In genomic region chr10:125121003-125121402, GRCh38 we compare ENCODE assay signal across 21 cellular contexts. TPM values are rescaled to one million over a fixed set of nuclear protein-coding genes. Genes with fewer than 3 reads are reported as not detected.
DNase-seq lines count a peak whose midpoint lies in the region; ATAC-seq, FAIRE-seq and TF ChIP-seq lines count a peak whose summit lies in the region.
"Had no signal": no experiment of that assay in that cellular context is flagged by ENCODE, and none has a peak within 500 bp of the region (broad histone marks: within the 10 kb centered on the region; RNA-seq: fewer than 3 reads in every experiment).

No MANE protein-coding gene starts in this region.

- no peak overlapping the region for H3K4me2 ChIP-seq in H1 (ENCODE audit: insufficient read depth in 1 of 2, low read depth in 2 of 2, low read length in 2 of 2)

- no peak overlapping the region for H3K23ac ChIP-seq in H1 (ENCODE audit: insufficient read length)

- peak overlapping the region; percentile 64; the same call in 1 of the 2 replicates for H4K8ac ChIP-seq in H1 (ENCODE audit: extremely low read depth, insufficient read depth, low read length)

- no peak overlapping the region for H2BK12ac ChIP-seq in H1 (ENCODE audit: low read depth, low read length)

- no peaks in the 10 kb centered on the region for H3K27me3 Mint-ChIP-seq in natural killer cell (ENCODE audit: low read depth in 2 of 2)
- H3K27me3 Mint-ChIP-seq in natural killer cell treated with Interleukin-12 subunit alpha and Interleukin-12 subunit beta and Interleukin-15 and Interleukin-18, amount 100 ng/mL, for 72 hours = no peaks in the 10 kb centered on the region
- peaks cover 0 to 11% (median 0%) of the 10 kb centered on the region in 5 donors for H3K27me3 Mint-ChIP-seq in naive thymus-derived CD4-positive, alpha-beta T cell
- no peaks in the 10 kb centered on the region for H3K27me3 Mint-ChIP-seq in nephron progenitor cell (ENCODE audit: low read depth, poor library complexity)
- no peaks in the 10 kb centered on the region for H3K27me3 Mint-ChIP-seq in activated CD4-positive, alpha-beta T cell treated with anti-CD3 and anti-CD28 coated beads, Interleukin-2, amount 10 ng/mL, durations not matched to agents 24 days and 14 days

- no peak for TF ChIP-seq EP300 in H1 (IDR thresholded peaks at IDR 0.05; ENCODE audit: borderline replicate concordance in 1 of 2, low read depth in 2 of 2, low read length in 2 of 2)

- H3K4me3 Mint-ChIP-seq in natural killer cell = peak overlapping the region; percentile 28
- H3K4me3 Mint-ChIP-seq in natural killer cell treated with Interleukin-12 subunit alpha and Interleukin-12 subunit beta and Interleukin-15 and Interleukin-18, amount 100 ng/mL, for 72 hours = no peak overlapping the region
- no peak overlapping the region for H3K4me3 Mint-ChIP-seq in naive thymus-derived CD4-positive, alpha-beta T cell
- H3K4me3 Mint-ChIP-seq in nephron progenitor cell = no peak overlapping the region
- no peak overlapping the region for H3K4me3 Mint-ChIP-seq in activated CD4-positive, alpha-beta T cell treated with anti-CD3 and anti-CD28 coated beads, Interleukin-2, amount 10 ng/mL, durations not matched to agents 24 days and 14 days
- H3K4me3 Mint-ChIP-seq: stimulated activated memory B cell treated with anti-CD40 and anti-IgM and Interleukin-4, amounts not matched to agents 10 μg/mL and 1 μg/mL and 100 μg/mL, for 72 hours had no signal

- H3K27ac ChIP-seq in H1 (ENCODE audit: low read depth, low read length) = no peak overlapping the region
- peak overlapping the region; percentile 14 for H3K27ac ChIP-seq in neutrophil
- no peak overlapping the region for H3K27ac ChIP-seq in naive thymus-derived CD4-positive, alpha-beta T cell (ENCODE audit: low read depth, low read length)
- H3K27ac ChIP-seq: parathyroid adenoma, uterus had no signal

- no peak for TF ChIP-seq CTCF in natural killer cell (IDR thresholded peaks at IDR 0.05)
- no peak for TF ChIP-seq CTCF in H1 (IDR thresholded peaks at IDR 0.05; ENCODE audit: control extremely low read depth in 1 of 3, insufficient read depth in 1 of 3, low read depth in 1 of 3, low read length in 3 of 3)
- no peak for TF ChIP-seq CTCF in neutrophil (IDR thresholded peaks at IDR 0.05)
- TF ChIP-seq CTCF in nephron progenitor cell (IDR thresholded peaks at IDR 0.05) = no peak

- H2BK120ac ChIP-seq in H1 (replicated peaks; ENCODE audit: low read depth, low read length) = no peak overlapping the region

- H4K20me1 ChIP-seq in H1 (replicated peaks in 1 of 2; ENCODE audit: control insufficient read depth in 1 of 2, insufficient read depth in 2 of 2, low read length in 2 of 2) = peaks cover 81 to 91% of the 10 kb centered on the region in 2 experiments

- H3K27me3 ChIP-seq in H1 (replicated peaks in 1 of 4; ENCODE audit: control insufficient read depth in 3 of 4, extremely low read depth in 1 of 4, insufficient read depth in 3 of 4, low read length in 3 of 4) = no peaks in the 10 kb centered on the region
- H3K27me3 ChIP-seq in neutrophil = no peaks in the 10 kb centered on the region
- H3K27me3 ChIP-seq in naive thymus-derived CD4-positive, alpha-beta T cell (ENCODE audit: control insufficient read depth in 2 of 2, insufficient read depth in 2 of 2, low read length in 2 of 2) = no peaks in the 10 kb centered on the region
- H3K27me3 ChIP-seq: uterus had no signal

- no peak overlapping the region for H3K56ac ChIP-seq in H1 (replicated peaks; ENCODE audit: insufficient read length, low read depth, low read length)

- no peak overlapping the region for H2BK5ac ChIP-seq in H1 (ENCODE audit: low read depth, low read length)

- H3K4me1 ChIP-seq in H1 (replicated peaks in 1 of 4; ENCODE audit: control insufficient read depth in 3 of 4, insufficient read depth in 4 of 4, low read length in 3 of 4) (peaks cover 15 to 48% (median 25%) of the 10 kb centered on the region in 4 experiments), neutrophil (ENCODE audit: control insufficient read depth in 1 of 2, insufficient read depth in 1 of 2, low read depth in 1 of 2, low read length in 1 of 2) (peaks cover 8% of the 10 kb centered on the region in 2 experiments)
- H3K4me1 ChIP-seq in naive thymus-derived CD4-positive, alpha-beta T cell (ENCODE audit: control insufficient read depth in 2 of 2, insufficient read depth in 2 of 2, low read length in 2 of 2) = no peaks in the 10 kb centered on the region
- H3K4me1 ChIP-seq: parathyroid adenoma had no signal

- H3K4ac ChIP-seq in H1 (replicated peaks; ENCODE audit: insufficient read length, low read depth, low read length) = no peak overlapping the region

- TF ChIP-seq POLR2A in H1 (IDR thresholded peaks at IDR 0.05; ENCODE audit: control extremely low read depth in 1 of 2, low read depth in 2 of 2, low read length in 2 of 2) = no peak

- peaks cover 93 to 100% of the 10 kb centered on the region in 2 experiments for H3K79me2 ChIP-seq in H1 (ENCODE audit: control insufficient read depth in 1 of 2, insufficient read depth in 2 of 2, low read length in 2 of 2)

- intact Hi-C loops in natural killer cell (cut with micrococcal nuclease) = no loop called here
- intact Hi-C loops in naive thymus-derived CD4-positive, alpha-beta T cell (cut with micrococcal nuclease) = no loop called here
- intact Hi-C loops in activated CD4-positive, alpha-beta T cell treated with anti-CD3 and anti-CD28 coated beads, Interleukin-2, amount 10 ng/mL, durations not matched to agents 24 days and 14 days (cut with micrococcal nuclease) = no loop called here

- ATAC-seq in natural killer cell = no peak
- ATAC-seq in natural killer cell treated with Interleukin-12 subunit alpha and Interleukin-12 subunit beta and Interleukin-15 and Interleukin-18, amount 100 ng/mL, for 72 hours = no peak
- no peak for ATAC-seq in GM18502 (IDR thresholded peaks at IDR 0.05; ENCODE audit: poor library complexity, unreplicated experiment)
- no peak for ATAC-seq in naive thymus-derived CD4-positive, alpha-beta T cell
- ATAC-seq: GM12878; stimulated activated memory B cell treated with anti-CD40 and anti-IgM and Interleukin-4, amounts not matched to agents 10 μg/mL and 1 μg/mL and 100 μg/mL, for 72 hours had no signal

- H4K5ac ChIP-seq in H1 (ENCODE audit: insufficient read length, low read depth, low read length) = no peak overlapping the region

- CTCF ChIA-PET in H1 (lab: Charles Lee; ENCODE audit: partially characterized antibody) = interaction anchor here (0.8 to 1.9 kb wide), 2 partner anchors 18 to 22 kb away, joined by 3 to 7 read pairs; no protein-coding TSS in a partner anchor
- CTCF ChIA-PET in naive thymus-derived CD4-positive, alpha-beta T cell (lab: Charles Lee) = no interaction called here

- no peak for FAIRE-seq in H1 (lab: Jason Lieb, UNC)
- FAIRE-seq: GM12878 had no signal

- H2BK20ac ChIP-seq in H1 (ENCODE audit: low read length) = no peak overlapping the region

- no peak overlapping the region for H3K18ac ChIP-seq in H1 (ENCODE audit: extremely low read depth, low read length)

- H3K9ac ChIP-seq in H1 (replicated peaks in 1 of 4; ENCODE audit: extremely low read depth in 1 of 4, low read depth in 3 of 4, low read length in 3 of 4) = no peak overlapping the region
- H3K9ac ChIP-seq: parathyroid adenoma had no signal

- H3K14ac ChIP-seq in H1 (ENCODE audit: insufficient read length) = no peak overlapping the region

- no peak overlapping the region for H2AFZ ChIP-seq in H1 (ENCODE audit: low read length)
- H2AFZ ChIP-seq: parathyroid adenoma had no signal

- no peaks in the 10 kb centered on the region for H3K9me3 Mint-ChIP-seq in natural killer cell
- no peaks in the 10 kb centered on the region for H3K9me3 Mint-ChIP-seq in natural killer cell treated with Interleukin-12 subunit alpha and Interleukin-12 subunit beta and Interleukin-15 and Interleukin-18, amount 100 ng/mL, for 72 hours
- H3K9me3 Mint-ChIP-seq in naive thymus-derived CD4-positive, alpha-beta T cell = peaks cover 0 to 4% (median 0%) of the 10 kb centered on the region in 11 donors
- no peaks in the 10 kb centered on the region for H3K9me3 Mint-ChIP-seq in nephron progenitor cell
- no peaks in the 10 kb centered on the region for H3K9me3 Mint-ChIP-seq in activated CD4-positive, alpha-beta T cell treated with anti-CD3 and anti-CD28 coated beads, Interleukin-2, amount 10 ng/mL, durations not matched to agents 24 days and 14 days
- H3K9me3 Mint-ChIP-seq: stimulated activated memory B cell treated with anti-CD40 and anti-IgM and Interleukin-4, amounts not matched to agents 10 μg/mL and 1 μg/mL and 100 μg/mL, for 72 hours had no signal

- peaks cover 47% of the 10 kb centered on the region for H3K79me1 ChIP-seq in H1 (ENCODE audit: low read depth, low read length)

- POLR2A ChIA-PET in H1 (lab: Charles Lee; ENCODE audit: partially characterized antibody) = interaction anchor here (1.1 to 1.8 kb wide), 2 partner anchors 14 to 18 kb away, joined by 3 to 5 read pairs; no protein-coding TSS in a partner anchor
- POLR2A ChIA-PET in naive thymus-derived CD4-positive, alpha-beta T cell (lab: Charles Lee) = no interaction called here

- H2BK15ac ChIP-seq in H1 (ENCODE audit: low read length) = no peak overlapping the region

- no peak overlapping the region for H2AK5ac ChIP-seq in H1 (ENCODE audit: low read depth, low read length)

- H3K23me2 ChIP-seq in H1 (ENCODE audit: low read depth, low read length) = no peaks in the 10 kb centered on the region

- no peak; a peak in 1 of 4 replicates for TF ChIP-seq RAD21 in H1 (IDR thresholded peaks at IDR 0.05 in 1 of 2, conservative IDR thresholded peaks at IDR 0.05 in 1 of 2; ENCODE audit: low read depth in 2 of 2, low read length in 2 of 2)

- H3K36me3 ChIP-seq in H1 (ENCODE audit: control insufficient read depth in 2 of 4, insufficient read depth in 4 of 4, low read length in 3 of 4) = peaks cover 0 to 50% (median 4%) of the 10 kb centered on the region in 4 experiments; a peak in 6 of 8 replicates
- H3K36me3 ChIP-seq in neutrophil = peaks cover 15% of the 10 kb centered on the region
- no peaks in the 10 kb centered on the region for H3K36me3 ChIP-seq in naive thymus-derived CD4-positive, alpha-beta T cell (ENCODE audit: control insufficient read depth in 2 of 3, insufficient read depth in 3 of 3, low read length in 3 of 3)
- H3K36me3 ChIP-seq: uterus had no signal

- no peaks in the 10 kb centered on the region for H3K9me3 ChIP-seq in H1 (ENCODE audit: insufficient read depth in 2 of 2, low read depth in 1 of 2, low read length in 1 of 2)
- no peaks in the 10 kb centered on the region for H3K9me3 ChIP-seq in neutrophil
- no peaks in the 10 kb centered on the region for H3K9me3 ChIP-seq in naive thymus-derived CD4-positive, alpha-beta T cell (ENCODE audit: control insufficient read depth in 2 of 3, low read length in 3 of 3)
- H3K9me3 ChIP-seq: uterus had no signal

- DNase-seq in natural killer cell (no peak), H1 (ENCODE audit: low read depth in 1 of 2, low spot score in 2 of 2) (no peak), nephron progenitor cell (no peak)
- no peak for DNase-seq in natural killer cell treated with Interleukin-12 subunit alpha and Interleukin-12 subunit beta and Interleukin-15 and Interleukin-18, amount 100 ng/mL, for 72 hours (ENCODE audit: low spot score)
- DNase-seq in naive thymus-derived CD4-positive, alpha-beta T cell = no peak
- DNase-seq in activated CD4-positive, alpha-beta T cell treated with anti-CD3 and anti-CD28 coated beads, Interleukin-2, amount 10 ng/mL, durations not matched to agents 24 days and 14 days = no peak
- DNase-seq: activated CD4-positive, alpha-beta T cell treated with anti-CD3 and anti-CD28 coated beads for 1 hour; activated naive CD4-positive, alpha-beta T cell; COR-L47; cortex of kidney; H7; islet precursor cell; midbrain; NCI-H1694 treated with DMSO at 0.1 percent for 48 hours; T1000; uterus had no signal

- peaks cover 95 to 97% of the 10 kb centered on the region in 2 donors for H3K4me1 Mint-ChIP-seq in natural killer cell
- H3K4me1 Mint-ChIP-seq in natural killer cell treated with Interleukin-12 subunit alpha and Interleukin-12 subunit beta and Interleukin-15 and Interleukin-18, amount 100 ng/mL, for 72 hours (ENCODE audit: low read depth in 2 of 2) = peaks cover 42 to 77% of the 10 kb centered on the region in 2 donors
- peaks cover 0 to 15% (median 0%) of the 10 kb centered on the region in 7 donors for H3K4me1 Mint-ChIP-seq in naive thymus-derived CD4-positive, alpha-beta T cell
- H3K4me1 Mint-ChIP-seq in nephron progenitor cell = peaks cover 58% of the 10 kb centered on the region
- no peaks in the 10 kb centered on the region for H3K4me1 Mint-ChIP-seq in activated CD4-positive, alpha-beta T cell treated with anti-CD3 and anti-CD28 coated beads, Interleukin-2, amount 10 ng/mL, durations not matched to agents 24 days and 14 days
- H3K4me1 Mint-ChIP-seq: stimulated activated memory B cell treated with anti-CD40 and anti-IgM and Interleukin-4, amounts not matched to agents 10 μg/mL and 1 μg/mL and 100 μg/mL, for 72 hours had no signal

- peak overlapping the region; percentile 90 to 91 for H3K27ac Mint-ChIP-seq in natural killer cell
- H3K27ac Mint-ChIP-seq in natural killer cell treated with Interleukin-12 subunit alpha and Interleukin-12 subunit beta and Interleukin-15 and Interleukin-18, amount 100 ng/mL, for 72 hours = peak overlapping the region in 1 of 2 donors; percentile 93
- no peak overlapping the region for H3K27ac Mint-ChIP-seq in naive thymus-derived CD4-positive, alpha-beta T cell
- no peak overlapping the region for H3K27ac Mint-ChIP-seq in nephron progenitor cell
- no peak overlapping the region for H3K27ac Mint-ChIP-seq in activated CD4-positive, alpha-beta T cell treated with anti-CD3 and anti-CD28 coated beads, Interleukin-2, amount 10 ng/mL, durations not matched to agents 24 days and 14 days
- H3K27ac Mint-ChIP-seq: stimulated activated memory B cell treated with anti-CD40 and anti-IgM and Interleukin-4, amounts not matched to agents 10 μg/mL and 1 μg/mL and 100 μg/mL, for 72 hours had no signal

- H3K4me3 ChIP-seq in H1 (ENCODE audit: extremely low read depth in 1 of 4, insufficient read depth in 2 of 4, low read depth in 3 of 4, low read length in 4 of 4) (no peak overlapping the region), neutrophil (ENCODE audit: low read depth in 1 of 2, low read length in 1 of 2) (no peak overlapping the region)
- no peak overlapping the region for H3K4me3 ChIP-seq in naive thymus-derived CD4-positive, alpha-beta T cell (ENCODE audit: low read length)
- H3K4me3 ChIP-seq: GM12878, uterus had no signal

- H3K36me3 Mint-ChIP-seq in natural killer cell (no peaks in the 10 kb centered on the region), nephron progenitor cell (ENCODE audit: low read depth) (peaks cover 45% of the 10 kb centered on the region)
- H3K36me3 Mint-ChIP-seq in natural killer cell treated with Interleukin-12 subunit alpha and Interleukin-12 subunit beta and Interleukin-15 and Interleukin-18, amount 100 ng/mL, for 72 hours = no peaks in the 10 kb centered on the region
- no peaks in the 10 kb centered on the region for H3K36me3 Mint-ChIP-seq in naive thymus-derived CD4-positive, alpha-beta T cell
- H3K36me3 Mint-ChIP-seq in activated CD4-positive, alpha-beta T cell treated with anti-CD3 and anti-CD28 coated beads, Interleukin-2, amount 10 ng/mL, durations not matched to agents 24 days and 14 days (ENCODE audit: low read depth) = no peaks in the 10 kb centered on the region
- H3K36me3 Mint-ChIP-seq: stimulated activated memory B cell treated with anti-CD40 and anti-IgM and Interleukin-4, amounts not matched to agents 10 μg/mL and 1 μg/mL and 100 μg/mL, for 72 hours had no signal

- WGBS in H1 (ENCODE audit: extremely low coverage in 1 of 2, insufficient coverage in 1 of 2, insufficient read length in 1 of 2, insufficient replicate concordance in 2 of 2, low coverage in 1 of 2, low lambda C conversion rate in 2 of 2, missing lambda C conversion rate in 1 of 2), 2 experiments = 90% methylated on average over 8 of the region's 8 CpGs; no CpG with 5 or more reads in 1 of the 2 experiments

- no peak overlapping the region for H4K91ac ChIP-seq in H1 (replicated peaks; ENCODE audit: insufficient read length, low read length)

RNA-seq across cellular contexts. Expression of gene CTBP2, which starts 39.4 kb away (rescaled TPM):
- total RNA-seq in natural killer cell = 100 to 1,000 TPM; 120 to 179 (median 124) TPM
- total RNA-seq in natural killer cell treated with Interleukin-12 subunit alpha and Interleukin-12 subunit beta and Interleukin-15 and Interleukin-18, amount 100 ng/mL, for 72 hours = 10 to 100 TPM; 61.3 to 76.4 TPM
- 218 and 221 TPM in 2 replicates for total RNA-seq in H1 (2021; fragmentation: NEBNext Ultra II Directional; extraction: Animal tissue kit (Norgen Biotek cat#: 25700))
- 208 and 274 TPM in 2 replicates for polyA plus RNA-seq in H1 (2011; rRNA removed)
- polyA plus RNA-seq in H1 (2011; cell fraction: cytosol; rRNA removed) = 254 TPM
- polyA plus RNA-seq in H1 (2011; cell fraction: nucleus; rRNA removed) = 524 TPM
- 156 to 222 TPM (median 206 TPM) in 4 replicates for polyA plus RNA-seq in H1 (2012, experiment 1 of 2)
- 48.0 TPM for polyA plus RNA-seq in H1 (2012, experiment 2 of 2)
- 109 TPM for polyA plus RNA-seq in H1 (2013, experiment 1 of 2)
- polyA plus RNA-seq in H1 (2013, experiment 2 of 2) = 108 TPM
- 244 and 299 TPM in 2 replicates for polyA minus RNA-seq in H1 (2011; rRNA and poly(A)+ RNA removed)
- 209 TPM for polyA minus RNA-seq in H1 (2011; cell fraction: cytosol; rRNA and poly(A)+ RNA removed)
- 223 TPM for polyA minus RNA-seq in H1 (2011; cell fraction: nucleus; rRNA and poly(A)+ RNA removed)
- 10 to 100 TPM in 1 of 5 experiments, 1 to 10 TPM in 3, under 1 TPM in 1; 0.05 to 39.5 (median 2.0) TPM for total RNA-seq in naive thymus-derived CD4-positive, alpha-beta T cell
- under 1 TPM in 1 of 2 donors, not detected in 1; 0.13 TPM for polyA plus RNA-seq in naive thymus-derived CD4-positive, alpha-beta T cell
- total RNA-seq in activated CD4-positive, alpha-beta T cell treated with anti-CD3 and anti-CD28 coated beads, Interleukin-2, amount 10 ng/mL, durations not matched to agents 24 days and 14 days = 0.16 TPM in 1 of 2 replicates, not detected in the other

Comparison
In these comparisons a context has a peak if more than half of its experiments do, and no peak if none do; other contexts are left out.
1. H3K27ac Mint-ChIP-seq: peak in natural killer cell (2 of 2); none in naive thymus-derived CD4-positive, alpha-beta T cell (0 of 9), nephron progenitor cell (single experiment) and activated CD4-positive, alpha-beta T cell treated with anti-CD3 and anti-CD28 coated beads, Interleukin-2, amount 10 ng/mL, durations not matched to agents 24 days and 14 days (single experiment).